ENCODE assay signal across 1 cellular context in the genomic region with DNA sequence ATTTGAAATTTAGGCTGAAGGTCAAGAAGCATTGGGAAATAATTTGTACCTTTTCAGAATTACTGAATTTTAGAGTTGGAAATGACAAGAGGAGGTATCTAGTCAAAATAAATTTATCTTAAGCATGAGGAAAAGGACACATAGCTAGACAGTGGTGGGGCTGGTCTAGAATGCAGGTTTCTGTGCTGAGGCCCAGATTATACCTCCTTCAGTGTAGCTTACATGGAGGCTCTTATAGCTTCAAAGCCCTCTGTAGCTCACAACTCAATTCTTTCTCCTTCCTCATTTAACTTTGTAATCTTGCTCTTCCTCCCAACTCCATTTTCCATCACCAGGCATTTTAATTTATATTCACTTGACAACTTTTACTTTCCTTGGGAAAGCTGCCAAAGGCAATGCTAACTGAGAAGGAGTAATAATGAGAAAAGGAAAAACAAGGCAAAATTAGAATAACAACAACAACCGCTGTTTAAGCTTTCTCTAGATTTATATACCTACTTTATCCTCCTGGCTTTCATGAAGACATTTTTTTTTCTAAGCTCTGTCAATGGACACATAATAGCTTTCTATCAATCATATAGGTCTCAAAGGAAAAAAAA.
TF ChIP-seq lines count a peak whose summit lies in the region.

No MANE protein-coding gene starts in this region.

TF ChIP-seq in neural cell, 6 proteins besides CTCF, POLR2A, EP300 and RAD21:
- no peak for TF ChIP-seq SMC3 (conservative IDR thresholded peaks at IDR 0.05; ENCODE audit: poor library complexity)
- no peak for TF ChIP-seq EZH2 (IDR thresholded peaks at IDR 0.05; ENCODE audit: borderline replicate concordance, insufficient read depth, low read length, poor library complexity, severe bottlenecking)
- no peak for TF ChIP-seq POLR2AphosphoS5 (IDR thresholded peaks at IDR 0.05)
- no peak for TF ChIP-seq MXI1 (conservative IDR thresholded peaks at IDR 0.05; ENCODE audit: poor library complexity, severe bottlenecking)
- TF ChIP-seq, protein P1, sequence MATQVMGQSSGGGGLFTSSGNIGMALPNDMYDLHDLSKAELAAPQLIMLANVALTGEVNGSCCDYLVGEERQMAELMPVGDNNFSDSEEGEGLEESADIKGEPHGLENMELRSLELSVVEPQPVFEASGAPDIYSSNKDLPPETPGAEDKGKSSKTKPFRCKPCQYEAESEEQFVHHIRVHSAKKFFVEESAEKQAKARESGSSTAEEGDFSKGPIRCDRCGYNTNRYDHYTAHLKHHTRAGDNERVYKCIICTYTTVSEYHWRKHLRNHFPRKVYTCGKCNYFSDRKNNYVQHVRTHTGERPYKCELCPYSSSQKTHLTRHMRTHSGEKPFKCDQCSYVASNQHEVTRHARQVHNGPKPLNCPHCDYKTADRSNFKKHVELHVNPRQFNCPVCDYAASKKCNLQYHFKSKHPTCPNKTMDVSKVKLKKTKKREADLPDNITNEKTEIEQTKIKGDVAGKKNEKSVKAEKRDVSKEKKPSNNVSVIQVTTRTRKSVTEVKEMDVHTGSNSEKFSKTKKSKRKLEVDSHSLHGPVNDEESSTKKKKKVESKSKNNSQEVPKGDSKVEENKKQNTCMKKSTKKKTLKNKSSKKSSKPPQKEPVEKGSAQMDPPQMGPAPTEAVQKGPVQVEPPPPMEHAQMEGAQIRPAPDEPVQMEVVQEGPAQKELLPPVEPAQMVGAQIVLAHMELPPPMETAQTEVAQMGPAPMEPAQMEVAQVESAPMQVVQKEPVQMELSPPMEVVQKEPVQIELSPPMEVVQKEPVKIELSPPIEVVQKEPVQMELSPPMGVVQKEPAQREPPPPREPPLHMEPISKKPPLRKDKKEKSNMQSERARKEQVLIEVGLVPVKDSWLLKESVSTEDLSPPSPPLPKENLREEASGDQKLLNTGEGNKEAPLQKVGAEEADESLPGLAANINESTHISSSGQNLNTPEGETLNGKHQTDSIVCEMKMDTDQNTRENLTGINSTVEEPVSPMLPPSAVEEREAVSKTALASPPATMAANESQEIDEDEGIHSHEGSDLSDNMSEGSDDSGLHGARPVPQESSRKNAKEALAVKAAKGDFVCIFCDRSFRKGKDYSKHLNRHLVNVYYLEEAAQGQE (IDR thresholded peaks at IDR 0.05; ENCODE audit: borderline replicate concordance) = no peak
- TF ChIP-seq TAF1 (IDR thresholded peaks at IDR 0.05; ENCODE audit: low read depth) = no peak
